Comparison of ENCODE assay signal across 8 cellular contexts in the genomic region with DNA sequence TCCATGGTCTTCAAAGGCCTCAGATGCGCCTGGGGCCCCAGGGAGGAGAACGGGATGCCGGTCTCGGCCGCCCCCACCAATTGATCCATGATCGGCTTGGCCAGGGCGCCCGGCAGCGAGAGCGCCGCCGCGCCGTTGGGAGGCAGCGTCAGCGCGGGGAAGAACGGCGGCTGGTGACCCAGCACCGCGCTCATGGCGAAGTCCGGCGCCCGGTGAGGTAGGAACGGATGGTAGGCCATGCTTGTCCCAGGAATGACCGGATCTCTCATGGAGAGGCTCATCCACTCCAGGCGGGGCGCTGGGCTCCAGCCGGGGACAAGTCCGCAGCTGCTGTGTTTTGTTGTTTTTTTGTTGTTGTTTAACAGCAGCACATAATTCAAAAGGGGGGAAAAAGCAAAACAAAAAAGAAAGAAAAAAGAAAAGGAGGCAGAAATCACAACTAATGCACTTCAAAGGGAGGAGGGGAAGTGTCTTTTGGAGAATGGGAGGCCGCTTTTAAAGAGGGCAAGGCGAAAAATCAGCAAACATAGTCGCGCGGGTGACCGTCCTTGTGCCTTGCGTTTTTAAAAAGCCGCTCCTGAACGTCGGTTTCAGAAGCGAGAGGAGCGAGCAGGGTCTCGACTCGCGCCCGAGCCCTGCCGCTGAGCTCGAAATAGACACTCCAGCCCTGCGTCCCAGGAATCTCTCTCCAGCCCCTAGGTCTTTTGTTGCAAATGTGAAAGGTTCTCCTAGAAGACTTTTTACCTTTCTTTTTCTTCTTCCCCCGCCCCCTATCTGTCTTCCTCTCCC. TPM values are rescaled to one million over a fixed set of nuclear protein-coding genes. Genes with fewer than 3 reads are reported as not detected.
DNase-seq lines count a peak whose midpoint lies in the region; ATAC-seq and TF ChIP-seq lines count a peak whose summit lies in the region.

No MANE protein-coding gene starts in this region.

- H3K27me3 Mint-ChIP-seq in activated naive CD4-positive, alpha-beta T cell treated with anti-CD3 and anti-CD28 coated beads, Interleukin-2, amount 50 U/mL, for 24 hours: peaks cover 68% of the 10 kb centered on the region

- in situ Hi-C loops in astrocyte of the spinal cord (cut with HindIII; ENCODE audit: low sequenced_read_pairs): no loop called here

- no peaks in the 10 kb centered on the region for H3K9me3 ChIP-seq in OCI-LY7 (ENCODE audit: low read length)

- no peaks in the 10 kb centered on the region for H3K9me2 ChIP-seq in OCI-LY7 (ENCODE audit: insufficient read depth, low read length)

- H3K36me3 ChIP-seq in OCI-LY7 (ENCODE audit: insufficient read depth, low read length): no peaks in the 10 kb centered on the region

- H2AFZ ChIP-seq in OCI-LY7 (ENCODE audit: low read length): no peak overlapping the region

- no peak for DNase-seq in activated naive CD4-positive, alpha-beta T cell (lab: John Stamatoyannopoulos, UW)
- no peak for DNase-seq in astrocyte of the spinal cord (ENCODE audit: low read depth, low spot score)
- no peak for DNase-seq in anterior cingulate cortex (lab: John Stamatoyannopoulos, UW)
- no peak for DNase-seq in OCI-LY7 (ENCODE audit: low spot score)

- no peaks in the 10 kb centered on the region for H4K20me1 ChIP-seq in OCI-LY7 (ENCODE audit: insufficient read depth, low read length)

- no peak for ATAC-seq in GM21515 (IDR thresholded peaks at IDR 0.05; ENCODE audit: unreplicated experiment)

- BruUV-seq in OCI-LY7 (replicated peaks; lab: Mats Ljungman, UMichigan): no TSS peak

- POLR2A ChIA-PET in OCI-LY7 (lab: Charles Lee): no interaction called here

- CTCF ChIA-PET in OCI-LY7 (lab: Charles Lee; ENCODE audit: unreplicated experiment): no interaction called here

- H3K27ac ChIP-seq in layer of hippocampus (ENCODE audit: low read depth, low read length) (peak overlapping the region; percentile 70), temporal lobe (ENCODE audit: low read depth, low read length) (peak overlapping the region; percentile 27), OCI-LY7 (ENCODE audit: low read depth, low read length, poor library complexity, severe bottlenecking) (no peak overlapping the region)

- intact Hi-C loops in OCI-LY7 (cut with micrococcal nuclease; ENCODE audit: unreplicated experiment): no loop called here

- H3K4me1 Mint-ChIP-seq in activated naive CD4-positive, alpha-beta T cell treated with anti-CD3 and anti-CD28 coated beads, Interleukin-2, amount 50 U/mL, for 24 hours: peaks cover 39% of the 10 kb centered on the region

- no peaks in the 10 kb centered on the region for H3K4me1 ChIP-seq in OCI-LY7 (ENCODE audit: insufficient read depth, low read length, poor library complexity, severe bottlenecking)

- H3K27ac Mint-ChIP-seq in activated naive CD4-positive, alpha-beta T cell treated with anti-CD3 and anti-CD28 coated beads, Interleukin-2, amount 50 U/mL, for 24 hours: no peak overlapping the region

- TF ChIP-seq CTCF in astrocyte of the spinal cord (IDR thresholded peaks at IDR 0.05; ENCODE audit: low read depth, low read length) (no peak), OCI-LY7 (conservative IDR thresholded peaks at IDR 0.05; ENCODE audit: low read length) (no peak)

- no peak overlapping the region for H3K4me2 ChIP-seq in OCI-LY7 (ENCODE audit: low read length)

- H3K4me3 ChIP-seq in astrocyte of the spinal cord (ENCODE audit: low read depth, low read length) (peak overlapping the region; percentile 93), OCI-LY7 (ENCODE audit: low read depth, low read length, poor library complexity, severe bottlenecking) (no peak overlapping the region)

- no peaks in the 10 kb centered on the region for H3K79me2 ChIP-seq in OCI-LY7 (ENCODE audit: insufficient read depth, low read depth, low read length)

- H3K36me3 Mint-ChIP-seq in activated naive CD4-positive, alpha-beta T cell treated with anti-CD3 and anti-CD28 coated beads, Interleukin-2, amount 50 U/mL, for 24 hours: peaks cover 4% of the 10 kb centered on the region

- H3K4me3 Mint-ChIP-seq in activated naive CD4-positive, alpha-beta T cell treated with anti-CD3 and anti-CD28 coated beads, Interleukin-2, amount 50 U/mL, for 24 hours: peak overlapping the region; percentile 85

- peaks cover 44% of the 10 kb centered on the region for H3K27me3 ChIP-seq in layer of hippocampus (ENCODE audit: control insufficient read depth, insufficient read depth, low read length)

- H3K9me3 Mint-ChIP-seq in activated naive CD4-positive, alpha-beta T cell treated with anti-CD3 and anti-CD28 coated beads, Interleukin-2, amount 50 U/mL, for 24 hours: peaks cover 6% of the 10 kb centered on the region

RNA-seq across cellular contexts. Expression of gene TBX3, which starts 0.9 kb away (rescaled TPM):
- total RNA-seq in temporal lobe (1.5 TPM), OCI-LY7 (2022) (not detected in 2 replicates)
- total RNA-seq in OCI-LY7 (2014; rRNA removed; shearing (Covaris generic)): not detected in 2 replicates
